Comparison of ENCODE assay signal across 1 cellular context in the genomic region with DNA sequence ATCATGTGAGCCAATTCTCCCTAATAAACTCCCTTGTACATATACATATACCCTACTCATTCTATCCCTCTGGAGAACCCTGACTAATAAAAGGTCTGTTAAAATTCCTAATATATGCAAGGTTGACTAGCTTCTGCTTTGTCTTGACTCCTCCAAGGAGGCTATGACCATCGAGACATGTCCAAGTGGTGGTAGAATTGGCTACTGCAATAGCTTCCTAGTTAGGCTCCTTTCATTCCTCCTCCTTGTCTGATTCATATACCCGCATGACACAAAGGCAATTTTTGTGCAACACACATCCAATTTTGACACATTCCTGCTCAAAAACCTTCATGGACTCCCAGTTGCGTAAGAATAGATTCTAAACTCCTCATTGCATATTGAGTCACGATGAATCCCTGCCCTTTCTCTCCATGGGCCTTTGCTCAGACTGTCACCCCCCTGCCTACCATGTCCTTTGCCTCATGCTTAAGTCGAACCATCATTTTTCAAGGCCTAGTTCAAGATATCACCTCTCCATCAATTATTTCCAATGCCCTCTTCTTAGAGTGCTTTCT.
TF ChIP-seq lines count a peak whose summit lies in the region.

No MANE protein-coding gene starts in this region.

TF ChIP-seq in HepG2, 621 proteins besides CTCF, POLR2A, EP300 and RAD21 (continued from another document):
- TF ChIP-seq ZNF609 (CRISPR knock-in tag; IDR thresholded peaks at IDR 0.05; ENCODE audit: borderline replicate concordance) (no peak), ZFX (CRISPR knock-in tag; IDR thresholded peaks at IDR 0.05; ENCODE audit: low read depth) (no peak), CEBPB (IDR thresholded peaks at IDR 0.05; ENCODE audit: borderline replicate concordance, low read depth, low read length) (0 out of 2 replicates have a peak, but pooled peaks have one; percentile 36), FOXC1 (CRISPR knock-in tag; IDR thresholded peaks at IDR 0.05; ENCODE audit: borderline replicate concordance) (no peak), ZBTB3 (CRISPR knock-in tag; IDR thresholded peaks at IDR 0.05; ENCODE audit: borderline replicate concordance, low read depth) (no peak), SALL2 (CRISPR knock-in tag; IDR thresholded peaks at IDR 0.05) (no peak)
TF ChIP-seq in HepG2: peak in this region for 1.
